Comparison of ENCODE assay signal across 8 cellular contexts in genomic region chr6:158474961-158475343, GRCh38.
DNase-seq lines count a peak whose midpoint lies in the region; ATAC-seq, FAIRE-seq and TF ChIP-seq lines count a peak whose summit lies in the region.
"Had no signal": no experiment of that assay in that cellular context is flagged by ENCODE, and none has a peak within 500 bp of the region (broad histone marks: within the 10 kb centered on the region; RNA-seq: fewer than 3 reads in every experiment).

No MANE protein-coding gene starts in this region.

- H3K79me1 ChIP-seq in IMR-90 (ENCODE audit: low read depth in 1 of 2, low read length in 2 of 2) = peaks cover 5 to 18% of the 10 kb centered on the region in 2 experiments; a peak in 2 of 4 replicates

- no peak for TF ChIP-seq CTCF in IMR-90 (conservative IDR thresholded peaks at IDR 0.05; ENCODE audit: low read depth, low read length)
- TF ChIP-seq CTCF in kidney (IDR thresholded peaks at IDR 0.05; ENCODE audit: borderline replicate concordance, extremely low read depth, insufficient read depth) = no peak

- H4K20me1 ChIP-seq in IMR-90 (ENCODE audit: insufficient read depth, low read length) = 0 out of 2 replicates have a peak, but pooled peaks cover 4% of the 10 kb centered on the region

- peaks cover 6% of the 10 kb centered on the region; the same call in 1 of the 2 replicates for H3K4me1 ChIP-seq in IMR-90 (ENCODE audit: control insufficient read depth, insufficient read depth, low read length)
- no peaks in the 10 kb centered on the region for H3K4me1 ChIP-seq in kidney (ENCODE audit: control insufficient read depth in 1 of 2, insufficient read depth in 1 of 2, low read depth in 1 of 2, low read length in 2 of 2)

- H3K4ac ChIP-seq in IMR-90 (ENCODE audit: low read depth, low read length) = peak overlapping the region; percentile 13; the same call in 1 of the 2 replicates

- no CpG with 5 or more reads among the region's 5 CpGs for WGBS in IMR-90 (ENCODE audit: extremely low coverage in 2 of 2, insufficient read length in 1 of 2), 2 experiments

- peak overlapping the region; percentile 21; the same call in 1 of the 2 replicates for H4K91ac ChIP-seq in IMR-90 (ENCODE audit: insufficient read depth, low read depth, low read length)

- H3K9me1 ChIP-seq in IMR-90 (ENCODE audit: insufficient read depth, low read length) = peaks cover 15% of the 10 kb centered on the region

- H3K4me1 Mint-ChIP-seq in stimulated activated naive B cell treated with anti-CD40 and anti-IgM and Interleukin-4, amounts not matched to agents 10 μg/mL and 1 μg/mL and 100 μg/mL, for 72 hours = peaks cover 34 to 41% of the 10 kb centered on the region in 2 donors

- H3K18ac ChIP-seq in IMR-90 (ENCODE audit: low read depth, low read length) = no peak overlapping the region

- H4K5ac ChIP-seq in IMR-90 (ENCODE audit: low read depth, low read length) = no peak overlapping the region

- H3K36me3 ChIP-seq in IMR-90 (ENCODE audit: control insufficient read depth, insufficient read depth, low read length) (peaks cover 4% of the 10 kb centered on the region), kidney (ENCODE audit: control insufficient read depth in 1 of 2, insufficient read depth in 2 of 2, low read length in 2 of 2) (peaks cover 4 to 7% of the 10 kb centered on the region in 2 donors)

- CTCF ChIA-PET in IMR-90 (lab: Yijun Ruan, JAX) = no interaction called here

- ATAC-seq in GM19324 (IDR thresholded peaks at IDR 0.05; ENCODE audit: low FRiP score, unreplicated experiment) (peak; percentile 16), IMR-90 (ENCODE audit: low read depth) (peak; percentile 89)
- ATAC-seq in stimulated activated naive B cell treated with anti-CD40 and anti-IgM and Interleukin-4, amounts not matched to agents 10 μg/mL and 1 μg/mL and 100 μg/mL, for 72 hours (replicated peaks) = no peak

- H3K4me3 Mint-ChIP-seq in stimulated activated naive B cell treated with anti-CD40 and anti-IgM and Interleukin-4, amounts not matched to agents 10 μg/mL and 1 μg/mL and 100 μg/mL, for 72 hours = no peak overlapping the region
- H3K4me3 Mint-ChIP-seq: T-helper 1 cell treated with Interleukin-12 subunit alpha and Interleukin-12 subunit beta and Interleukin-4 antibody, amounts not matched to agents 30 μg/mL and 1 μg/mL, for 36 hours had no signal

- 0 out of 2 replicates have a peak overlapping the region, but pooled peaks have one; percentile 0 for H3K27ac ChIP-seq in IMR-90 (ENCODE audit: insufficient read depth, low read length)
- no peak overlapping the region for H3K27ac ChIP-seq in kidney (ENCODE audit: low read depth in 2 of 2, low read length in 2 of 2)

- H2BK15ac ChIP-seq in IMR-90 (ENCODE audit: low read depth, low read length) = no peak overlapping the region

- no peak overlapping the region for H2AK9ac ChIP-seq in IMR-90 (replicated peaks; ENCODE audit: low read depth, low read length, poor library complexity)

- H3K27me3 Mint-ChIP-seq in stimulated activated naive B cell treated with anti-CD40 and anti-IgM and Interleukin-4, amounts not matched to agents 10 μg/mL and 1 μg/mL and 100 μg/mL, for 72 hours = no peaks in the 10 kb centered on the region

- POLR2A ChIA-PET in IMR-90 (lab: Charles Lee; ENCODE audit: unreplicated experiment) = interaction anchor here (0.6 kb wide), 1 partner anchor 129 kb away, joined by 12 read pairs; no protein-coding TSS in a partner anchor

- no peak overlapping the region for H3K56ac ChIP-seq in IMR-90 (ENCODE audit: extremely low read depth, insufficient read depth, low read length)

- H2BK120ac ChIP-seq in IMR-90 (ENCODE audit: low read depth, low read length) = no peak overlapping the region; the same call in 1 of the 2 replicates

- H2AK5ac ChIP-seq in IMR-90 (ENCODE audit: low read depth, low read length) = no peak overlapping the region; the same call in 1 of the 2 replicates

- no peak for FAIRE-seq in kidney (lab: Jason Lieb, UNC)

- H3K4me3 ChIP-seq in IMR-90 (ENCODE audit: insufficient read depth, low read depth, low read length) (no peak overlapping the region), kidney (ENCODE audit: low read length in 2 of 2) (no peak overlapping the region)

- intact Hi-C loops in IMR-90 (cut with micrococcal nuclease) (no loop called here), kidney (cut with DNase I) (no loop called here)

- H4K8ac ChIP-seq in IMR-90 (ENCODE audit: low read depth in 2 of 2, low read length in 2 of 2) = peak overlapping the region in 1 of 2 experiments; percentile 11; a peak in 1 of 4 replicates

- H2BK5ac ChIP-seq in IMR-90 (ENCODE audit: low read depth, low read length, poor library complexity, severe bottlenecking) = peak overlapping the region; percentile 35

- in situ Hi-C loops in IMR-90 (cut with MboI; ENCODE audit: low sequenced_read_pairs) = no loop called here

- no peak overlapping the region for H3K23ac ChIP-seq in IMR-90 (ENCODE audit: low read depth, low read length)

- H3K9me3 Mint-ChIP-seq in stimulated activated naive B cell treated with anti-CD40 and anti-IgM and Interleukin-4, amounts not matched to agents 10 μg/mL and 1 μg/mL and 100 μg/mL, for 72 hours = no peaks in the 10 kb centered on the region

- peaks cover 26 to 52% of the 10 kb centered on the region in 2 donors for H3K36me3 Mint-ChIP-seq in stimulated activated naive B cell treated with anti-CD40 and anti-IgM and Interleukin-4, amounts not matched to agents 10 μg/mL and 1 μg/mL and 100 μg/mL, for 72 hours

- no TSS peak for BruUV-seq in IMR-90 (replicated peaks; lab: Mats Ljungman, UMichigan)

- no peak for TF ChIP-seq POLR2A in IMR-90 (IDR thresholded peaks at IDR 0.05; ENCODE audit: low read depth, low read length)

- no peaks in the 10 kb centered on the region for H3K9me3 ChIP-seq in IMR-90 (ENCODE audit: control insufficient read depth, insufficient read depth, low read length)
- no peaks in the 10 kb centered on the region for H3K9me3 ChIP-seq in kidney (ENCODE audit: control insufficient read depth in 1 of 2, low read length in 2 of 2)

- H3K27ac Mint-ChIP-seq in stimulated activated naive B cell treated with anti-CD40 and anti-IgM and Interleukin-4, amounts not matched to agents 10 μg/mL and 1 μg/mL and 100 μg/mL, for 72 hours = peak overlapping the region; percentile 92
- H3K27ac Mint-ChIP-seq: T-helper 1 cell treated with Interleukin-12 subunit alpha and Interleukin-12 subunit beta and Interleukin-4 antibody, amounts not matched to agents 30 μg/mL and 1 μg/mL, for 36 hours had no signal

- no peak overlapping the region for H3K4me2 ChIP-seq in IMR-90 (ENCODE audit: low read depth, low read length)

- DNase-seq in IMR-90 (peak; percentile 65), brain pericyte (ENCODE audit: low read depth, low spot score) (peak; percentile 20), retina (no peak), kidney (no peak)
- DNase-seq in stimulated activated naive B cell treated with anti-CD40 and anti-IgM and Interleukin-4, amounts not matched to agents 10 μg/mL and 1 μg/mL and 100 μg/mL, for 72 hours = no peak
- DNase-seq in activated effector memory CD4-positive, alpha-beta T cell treated with anti-CD3 and anti-CD28 coated beads, Interleukin-2, amount 50 U/mL, for 16 hours = no peak

- no peak overlapping the region for H3K9ac ChIP-seq in IMR-90 (ENCODE audit: low read depth, low read length)
- no peak overlapping the region for H3K9ac ChIP-seq in kidney (ENCODE audit: low read length in 2 of 2)

- H2AFZ ChIP-seq in IMR-90 (replicated peaks; ENCODE audit: low read length, poor library complexity) = no peak overlapping the region

- no peak for TF ChIP-seq RAD21 in IMR-90 (IDR thresholded peaks at IDR 0.05; ENCODE audit: low read length)

- H2BK20ac ChIP-seq in IMR-90 (ENCODE audit: low read depth, low read length) = no peak overlapping the region; the same call in 1 of the 2 replicates

- H3K27me3 ChIP-seq in IMR-90 (ENCODE audit: control insufficient read depth, insufficient read depth, low read length) = no peaks in the 10 kb centered on the region

- dilution Hi-C loops in IMR-90 (cut with HindIII; ENCODE audit: low sequenced_read_pairs, unreplicated experiment) = no loop called here

- 0 out of 2 replicates have a peak overlapping the region, but pooled peaks have one; percentile 13 for H3K14ac ChIP-seq in IMR-90 (replicated peaks; ENCODE audit: low read depth, low read length)

TF ChIP-seq in IMR-90, 13 proteins besides CTCF, POLR2A, EP300 and RAD21:
- peak; percentile 46; the same call in 1 of the 2 replicates for TF ChIP-seq CEBPB (IDR thresholded peaks at IDR 0.05; ENCODE audit: low read depth, low read length)
- TF ChIP-seq MAZ (IDR thresholded peaks at IDR 0.05; ENCODE audit: borderline replicate concordance, low read depth, low read length) = no peak
- TF ChIP-seq BHLHE40 (IDR thresholded peaks at IDR 0.05; ENCODE audit: low read depth, low read length) = no peak
- TF ChIP-seq SMC3 (IDR thresholded peaks at IDR 0.05; ENCODE audit: low read depth, low read length) = no peak
- peak; percentile 34; the same call in 1 of the 2 replicates for TF ChIP-seq FOS (IDR thresholded peaks at IDR 0.05; ENCODE audit: low read depth, low read length)
- TF ChIP-seq NFE2L2 (IDR thresholded peaks at IDR 0.05; ENCODE audit: low read depth, low read length) = no peak
- TF ChIP-seq ELK1 (IDR thresholded peaks at IDR 0.05; ENCODE audit: borderline replicate concordance, low read depth, low read length) = no peak

Comparison
In these comparisons a context has a peak if more than half of its experiments do, and no peak if none do; other contexts are left out.
1. ATAC-seq: peak in GM19324 (single experiment) and IMR-90 (single experiment); none in stimulated activated naive B cell treated with anti-CD40 and anti-IgM and Interleukin-4, amounts not matched to agents 10 μg/mL and 1 μg/mL and 100 μg/mL, for 72 hours (0 of 2).
2. DNase-seq: peak in IMR-90 (single experiment) and brain pericyte (single experiment); none in stimulated activated naive B cell treated with anti-CD40 and anti-IgM and Interleukin-4, amounts not matched to agents 10 μg/mL and 1 μg/mL and 100 μg/mL, for 72 hours (single experiment), retina (single experiment), kidney (single experiment) and activated effector memory CD4-positive, alpha-beta T cell treated with anti-CD3 and anti-CD28 coated beads, Interleukin-2, amount 50 U/mL, for 16 hours (single experiment).